10 cellular contexts compared by ENCODE assay signal in genomic region chr3:191412764-191413163, GRCh38. TPM values are rescaled to one million over a fixed set of nuclear protein-coding genes. Genes with fewer than 3 reads are reported as not detected.
A peak's percentile ranks its signal among the peaks of the same experiment; 100 is the strongest.
DNase-seq lines count a peak whose midpoint lies in the region; ATAC-seq and TF ChIP-seq lines count a peak whose summit lies in the region.
"Had no signal": no experiment of that assay in that cellular context is flagged by ENCODE, and none has a peak within 500 bp of the region (broad histone marks: within the 10 kb centered on the region; RNA-seq: fewer than 3 reads in every experiment).

No MANE protein-coding gene starts in this region.

- peaks cover 15% of the 10 kb centered on the region for H3K4me1 ChIP-seq in skeletal muscle satellite cell (ENCODE audit: control insufficient read depth, insufficient read depth, low read length)
- no peaks in the 10 kb centered on the region for H3K4me1 ChIP-seq in mucosa of descending colon (ENCODE audit: low read depth)

- H3K9me3 ChIP-seq in skeletal muscle satellite cell (replicated peaks; ENCODE audit: low read length) (no peaks in the 10 kb centered on the region), mucosa of descending colon (peaks cover 10% of the 10 kb centered on the region)

- H3K9ac ChIP-seq in skeletal muscle satellite cell (ENCODE audit: low read depth, low read length), result no peak overlapping the region

- peak overlapping the region; percentile 45 for H3K4me2 ChIP-seq in skeletal muscle satellite cell (ENCODE audit: low read length)

- peak; percentile 88 for DNase-seq in HCEC 1CT
- DNase-seq in fibroblast of villous mesenchyme (ENCODE audit: low read depth), result peak; percentile 80
- no peak for DNase-seq in stimulated activated naive CD8-positive, alpha-beta T cell treated with anti-CD3 and anti-CD28 coated beads, Interleukin-15, Interleukin-2, amounts not matched to agents 100 U/mL and 50 U/mL, for 24 hours
- no peak for DNase-seq in NCI-H2196 (lab: John Stamatoyannopoulos, UW; ENCODE audit: unreplicated experiment)
- DNase-seq in mucosa of descending colon, result no peak
- DNase-seq: left ventricle myocardium superior, NCI-H510A treated with DMSO at 0.1 percent for 48 hours, T-helper 17 cell had no signal

- intact Hi-C loops in mucosa of descending colon (cut with DNase I, micrococcal nuclease), result loop anchor here (10.0 kb wide), 2 partner anchors 168 to 1032 kb away; no protein-coding TSS in a partner anchor

- H3K4me3 ChIP-seq in fibroblast of villous mesenchyme (ENCODE audit: low read depth, low read length), result no peak overlapping the region
- H3K4me3 ChIP-seq in skeletal muscle satellite cell (ENCODE audit: low read length), result no peak overlapping the region
- no peak overlapping the region for H3K4me3 ChIP-seq in mucosa of descending colon

- ATAC-seq in SK-N-SH treated with all-trans-retinoic acid at 6 μM for 48 hours (peak; percentile 90), mucosa of descending colon (no peak)
- no peak for ATAC-seq in stimulated activated naive CD8-positive, alpha-beta T cell treated with anti-CD3 and anti-CD28 coated beads, Interleukin-15, Interleukin-2, amounts not matched to agents 100 U/mL and 50 U/mL, for 24 hours
- ATAC-seq: left ventricle myocardium superior, T-helper 17 cell had no signal

- H3K36me3 ChIP-seq in skeletal muscle satellite cell (ENCODE audit: insufficient read depth, low read length) (no peaks in the 10 kb centered on the region), mucosa of descending colon (ENCODE audit: low read depth) (no peaks in the 10 kb centered on the region)

- no peak for TF ChIP-seq CTCF in fibroblast of villous mesenchyme (IDR thresholded peaks at IDR 0.05; ENCODE audit: insufficient read depth, low read depth, low read length)
- no peak for TF ChIP-seq CTCF in mucosa of descending colon (IDR thresholded peaks at IDR 0.05)

- H3K27me3 ChIP-seq in skeletal muscle satellite cell (ENCODE audit: control insufficient read depth, insufficient read depth, low read length), result no peaks in the 10 kb centered on the region

TF ChIP-seq in SK-N-SH treated with all-trans-retinoic acid at 6 μM for 48 hours, 23 proteins besides CTCF, POLR2A, EP300 and RAD21:
- TF ChIP-seq ISL1 (CRISPR knock-in tag; IDR thresholded peaks at IDR 0.05) (no peak), PATZ1 (CRISPR knock-in tag; IDR thresholded peaks at IDR 0.05; ENCODE audit: borderline replicate concordance) (no peak), RARB (CRISPR knock-in tag; IDR thresholded peaks at IDR 0.05) (no peak), ZFP30 (CRISPR knock-in tag; IDR thresholded peaks at IDR 0.05) (no peak), PPARA (CRISPR knock-in tag; IDR thresholded peaks at IDR 0.05; ENCODE audit: borderline replicate concordance) (no peak), ZFP3 (CRISPR knock-in tag; IDR thresholded peaks at IDR 0.05) (no peak), ZNF70 (CRISPR knock-in tag; IDR thresholded peaks at IDR 0.05) (no peak), POU6F1 (CRISPR knock-in tag; IDR thresholded peaks at IDR 0.05; ENCODE audit: borderline replicate concordance, low read depth) (no peak), BACH2 (CRISPR knock-in tag; IDR thresholded peaks at IDR 0.05; ENCODE audit: borderline replicate concordance) (no peak), ZNF8 (CRISPR knock-in tag; IDR thresholded peaks at IDR 0.05) (no peak)

RNA-seq across cellular contexts. Expression of gene PYDC2, which starts 48.2 kb away (rescaled TPM):
- total RNA-seq in fibroblast of villous mesenchyme (1.9 TPM in 1 of 2 replicates, not detected in the other), mucosa of descending colon (not detected)
- not detected in 2 replicates for total RNA-seq in skeletal muscle satellite cell (2012; rRNA removed)
- total RNA-seq: left ventricle myocardium superior, T-helper 17 cell had no signal

Comparison
In these comparisons a context has a peak if more than half of its experiments do, and no peak if none do; other contexts are left out.
1. DNase-seq: peak in HCEC 1CT (single experiment) and fibroblast of villous mesenchyme (single experiment); none in stimulated activated naive CD8-positive, alpha-beta T cell treated with anti-CD3 and anti-CD28 coated beads, Interleukin-15, Interleukin-2, amounts not matched to agents 100 U/mL and 50 U/mL, for 24 hours (single experiment), NCI-H2196 (single experiment) and mucosa of descending colon (0 of 3).